Comparison of ENCODE assay signal across 27 cellular contexts in genomic region chr20:58485326-58485725, GRCh38. TPM values are rescaled to one million over a fixed set of nuclear protein-coding genes. Genes with fewer than 3 reads are reported as not detected.
"Had no signal": no experiment of that assay in that cellular context is flagged by ENCODE, and none has a peak within 500 bp of the region (broad histone marks: within the 10 kb centered on the region; RNA-seq: fewer than 3 reads in every experiment).

No MANE protein-coding gene starts in this region.

- H3K27ac ChIP-seq: esophagus squamous epithelium, neural progenitor cell, prostate gland, right atrium auricular region, thyroid gland, vagina had no signal

- H3K36me3 ChIP-seq: esophagus squamous epithelium, neural progenitor cell, prostate gland, right atrium auricular region, thyroid gland, vagina had no signal

- H3K9me3 ChIP-seq: prostate gland, thyroid gland had no signal

- H3K4me1 ChIP-seq: right atrium auricular region, thyroid gland had no signal

- DNase-seq: cortex of kidney; effector memory CD8-positive, alpha-beta T cell; erythroblast; esophagus squamous epithelium; foreskin melanocyte; hypothalamus; mesenchymal stem cell; midbrain; naive thymus-derived CD4-positive, alpha-beta T cell; stimulated activated CD4-positive, alpha-beta T cell treated with anti-CD3 and anti-CD28 coated beads, Interleukin-12 subunit alpha, Interleukin-12 subunit beta, amount 100 ng/mL, for 4 hours; stimulated activated CD4-positive, alpha-beta T cell treated with anti-CD3 and anti-CD28 coated beads, Interleukin-1b, Interleukin-23, amount 100 ng/mL, for 48 hours; stimulated activated CD4-positive, alpha-beta T cell treated with anti-CD3 and anti-CD28 coated beads, Interleukin-4, amount 100 ng/mL, for 1 hour; stimulated activated CD8-positive, alpha-beta memory T cell treated with anti-CD3 and anti-CD28 coated beads, Interleukin-4, amount 100 ng/mL, for 48 hours; stimulated activated naive CD4-positive, alpha-beta T cell; stimulated activated naive CD8-positive, alpha-beta T cell treated with anti-CD3 and anti-CD28 coated beads, Interleukin-15, amount 100 ng/mL, for 72 hours; thyroid gland; trophoblast cell had no signal

- H3K4me3 Mint-ChIP-seq: effector memory CD8-positive, alpha-beta T cell; naive thymus-derived CD4-positive, alpha-beta T cell; nephron; neural progenitor cell; stimulated activated naive CD8-positive, alpha-beta T cell treated with anti-CD3 and anti-CD28 coated beads, Interleukin-15, amount 100 ng/mL, for 72 hours had no signal

- H3K9ac ChIP-seq: neural progenitor cell had no signal

- H3K4me1 Mint-ChIP-seq: nephron, neural progenitor cell had no signal

- H3K27me3 ChIP-seq: neural progenitor cell, right atrium auricular region, thyroid gland, vagina had no signal

- H3K27ac Mint-ChIP-seq: effector memory CD8-positive, alpha-beta T cell; naive thymus-derived CD4-positive, alpha-beta T cell; nephron; neural progenitor cell; stimulated activated naive CD8-positive, alpha-beta T cell treated with anti-CD3 and anti-CD28 coated beads, Interleukin-15, amount 100 ng/mL, for 72 hours had no signal

- H3K4me3 ChIP-seq: esophagus squamous epithelium, neural progenitor cell, prostate gland, right atrium auricular region, smooth muscle cell, thyroid gland, vagina had no signal

- ATAC-seq: effector memory CD8-positive, alpha-beta T cell; naive thymus-derived CD4-positive, alpha-beta T cell; sciatic nerve; stimulated activated naive CD8-positive, alpha-beta T cell treated with anti-CD3 and anti-CD28 coated beads, Interleukin-15, amount 100 ng/mL, for 72 hours had no signal

RNA-seq across cellular contexts. Expression of gene APCDD1L, which starts 29.9 kb away (rescaled TPM):
- total RNA-seq: dermis microvascular lymphatic vessel endothelial cell; lung microvascular endothelial cell; naive thymus-derived CD4-positive, alpha-beta T cell; temporal lobe had no signal
